In the genomic region with DNA sequence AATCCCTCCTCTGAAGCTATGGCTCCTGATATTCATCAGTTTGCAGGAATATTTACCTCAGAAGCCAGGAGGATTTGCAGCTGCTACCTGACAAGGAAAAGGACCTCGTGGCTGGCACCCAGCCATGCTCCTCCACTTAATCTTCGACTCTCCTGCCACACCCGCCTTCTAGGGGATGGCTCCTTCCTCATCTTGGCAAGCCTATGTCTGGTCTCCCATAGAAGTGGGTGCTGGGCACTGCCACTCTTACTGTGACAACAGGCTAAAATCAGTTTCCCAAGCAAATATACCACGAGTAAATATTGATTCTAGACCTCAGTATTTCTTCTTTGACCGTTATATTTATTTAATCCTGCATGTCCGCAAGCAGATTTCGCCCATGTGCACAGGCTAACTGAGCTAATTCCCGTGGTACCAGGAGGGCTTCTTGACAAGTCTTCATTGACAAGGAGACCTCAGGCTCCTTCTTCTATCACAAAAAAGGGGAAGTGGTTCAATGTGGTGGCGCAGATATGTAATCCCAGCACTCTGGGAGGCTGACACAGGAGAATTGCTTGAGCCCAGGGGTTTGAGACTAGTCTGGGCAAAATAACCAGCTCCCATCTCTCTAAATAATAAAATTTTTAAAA, we compare ENCODE assay signal across 11 cellular contexts. TPM values are rescaled to one million over a fixed set of nuclear protein-coding genes. Genes with fewer than 3 reads are reported as not detected.
DNase-seq lines count a peak whose midpoint lies in the region; ATAC-seq lines count a peak whose summit lies in the region.
"Had no signal": no experiment of that assay in that cellular context is flagged by ENCODE, and none has a peak within 500 bp of the region (broad histone marks: within the 10 kb centered on the region; RNA-seq: fewer than 3 reads in every experiment).

No MANE protein-coding gene starts in this region.

- DNase-seq in NCI-H1417 (lab: John Stamatoyannopoulos, UW) (peak in 2 of 3 experiments; percentile 24 to 54), NCI-H1417 treated with DMSO at 0.1 percent for 48 hours (lab: John Stamatoyannopoulos, UW) (no peak), LoVo (ENCODE audit: low spot score) (peak; percentile 37), mucosa of gallbladder (ENCODE audit: low spot score) (peak; percentile 29), NCI-H446 (lab: John Stamatoyannopoulos, UW) (no peak), T-helper 9 cell (no peak)
- DNase-seq: NCI-H146, SW 1271 had no signal

- ATAC-seq in HG02678 (IDR thresholded peaks at IDR 0.05; ENCODE audit: unreplicated experiment): peak; percentile 60
- ATAC-seq in HG03439 (IDR thresholded peaks at IDR 0.05; ENCODE audit: unreplicated experiment): no peak
- ATAC-seq: HCT116 had no signal

RNA-seq across cellular contexts. Expression of a gene that starts 52.6 kb away (rescaled TPM):
- total RNA-seq in mucosa of gallbladder: 141 TPM

Comparison
In these comparisons a context has a peak if more than half of its experiments do, and no peak if none do; other contexts are left out.
1. DNase-seq: peak in NCI-H1417 (2 of 3), LoVo (single experiment) and mucosa of gallbladder (single experiment); none in NCI-H1417 treated with DMSO at 0.1 percent for 48 hours (single experiment), NCI-H446 (0 of 2) and T-helper 9 cell (single experiment).